14 cellular contexts compared by ENCODE assay signal in the genomic region with DNA sequence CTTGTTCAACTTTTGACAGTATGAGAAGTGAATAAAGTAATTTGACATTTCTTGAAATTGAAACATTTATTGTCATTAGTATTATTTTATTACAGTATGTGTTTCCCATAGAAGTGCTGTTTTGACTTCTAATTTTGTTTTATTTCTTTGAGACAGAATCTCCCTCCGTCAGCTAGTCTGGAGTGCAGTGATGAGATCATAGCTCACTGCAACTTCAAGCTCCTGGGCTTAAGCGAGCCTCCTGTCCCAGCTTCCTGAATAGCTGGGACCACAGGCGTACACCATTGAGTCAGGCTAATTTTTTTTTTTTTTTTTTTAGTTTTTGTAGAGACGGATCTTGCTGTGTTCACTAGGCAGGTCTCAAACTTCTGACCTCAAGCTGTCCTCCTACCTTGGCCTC. TPM values are rescaled to one million over a fixed set of nuclear protein-coding genes. Genes with fewer than 3 reads are reported as not detected.
A peak's percentile ranks its signal among the peaks of the same experiment; 100 is the strongest.
DNase-seq lines count a peak whose midpoint lies in the region; ATAC-seq and TF ChIP-seq lines count a peak whose summit lies in the region.
"Had no signal": no experiment of that assay in that cellular context is flagged by ENCODE, and none has a peak within 500 bp of the region (broad histone marks: within the 10 kb centered on the region; RNA-seq: fewer than 3 reads in every experiment).

No MANE protein-coding gene starts in this region.

- peak overlapping the region; percentile 45 for H3K27ac Mint-ChIP-seq in activated T-cell treated with anti-CD3 and anti-CD28 coated beads, Interleukin-2, amount 50 U/mL, for 24 hours

- H3K27me3 ChIP-seq in Panc1 (ENCODE audit: control insufficient read depth, insufficient read depth, low read length) (no peaks in the 10 kb centered on the region), gastrocnemius medialis (no peaks in the 10 kb centered on the region)

- no peaks in the 10 kb centered on the region; the same call in 1 of the 2 replicates for H3K36me3 ChIP-seq in Panc1 (ENCODE audit: control insufficient read depth, insufficient read depth, low read length)
- no peaks in the 10 kb centered on the region for H3K36me3 ChIP-seq in gastrocnemius medialis

- no peak for TF ChIP-seq CTCF in Panc1 (IDR thresholded peaks at IDR 0.05)
- no peak for TF ChIP-seq CTCF in fibroblast of pulmonary artery (IDR thresholded peaks at IDR 0.05; ENCODE audit: low read length, missing control alignments)
- TF ChIP-seq CTCF in gastrocnemius medialis (IDR thresholded peaks at IDR 0.05 in 4 of 5, conservative IDR thresholded peaks at IDR 0.05 in 1 of 5) = no peak

- ATAC-seq in Panc1 = no peak
- no peak for ATAC-seq in gastrocnemius medialis
- no peak for ATAC-seq in GM18858 (IDR thresholded peaks at IDR 0.05; ENCODE audit: unreplicated experiment)
- ATAC-seq in HG03457 (IDR thresholded peaks at IDR 0.05; ENCODE audit: unreplicated experiment) = no peak
- ATAC-seq: lower lobe of right lung had no signal

- no peak for DNase-seq in activated T-cell treated with anti-CD3 and anti-CD28 coated beads, Interleukin-2, amount 50 U/mL, for 24 hours
- no peak for DNase-seq in activated T-cell treated with anti-CD3 and anti-CD28 coated beads, Interleukin-2, amount 50 U/mL, for 1 hour
- DNase-seq in Panc1 (ENCODE audit: low read depth, low spot score) (no peak), fibroblast of pulmonary artery (ENCODE audit: low read depth) (peak; percentile 48), gastrocnemius medialis (no peak), retina (no peak)
- DNase-seq: activated CD4-positive, alpha-beta T cell treated with anti-CD3 and anti-CD28 coated beads for 4 hours; H9; lower lobe of right lung; NCI-H146; NCI-H82; nucleus accumbens had no signal

- peaks cover 74% of the 10 kb centered on the region for H3K36me3 Mint-ChIP-seq in activated T-cell treated with anti-CD3 and anti-CD28 coated beads, Interleukin-2, amount 50 U/mL, for 24 hours (ENCODE audit: low read depth)

- intact Hi-C loops in Panc1 (cut with micrococcal nuclease; ENCODE audit: unreplicated experiment) (no loop called here), gastrocnemius medialis (cut with DNase I; ENCODE audit: low total_unique reads) (no loop called here)

- TSS peak; percentile 6 for BruUV-seq in Panc1 (replicated peaks; lab: Mats Ljungman, UMichigan)

- H3K27ac ChIP-seq in Panc1 (ENCODE audit: low read length) = no peak overlapping the region
- H3K27ac ChIP-seq in gastrocnemius medialis = peak overlapping the region; percentile 89 to 99 (median 93)
- H3K27ac ChIP-seq: lower lobe of right lung had no signal

- POLR2A ChIA-PET in Panc1 (lab: Charles Lee) = interaction anchor here (0.6 kb wide), 1 partner anchor 19 kb away, joined by 6 read pairs; no protein-coding TSS in a partner anchor

- H3K9me3 ChIP-seq in Panc1 (ENCODE audit: control insufficient read depth, insufficient read depth, low read depth, low read length) (no peaks in the 10 kb centered on the region), gastrocnemius medialis (no peaks in the 10 kb centered on the region)
- H3K9me3 ChIP-seq: lower lobe of right lung had no signal

- CTCF ChIA-PET in Panc1 (lab: Charles Lee) = interaction anchor here (0.7 kb wide), 1 partner anchor 29 kb away, joined by 4 read pairs; no protein-coding TSS in a partner anchor

- in situ Hi-C loops in Panc1 (cut with HindIII; ENCODE audit: low pct_unique_long_range_greater_than_20kb, low sequenced_read_pairs) = no loop called here
- in situ Hi-C loops in gastrocnemius medialis (cut with MboI; ENCODE audit: low sequenced_read_pairs in 4 of 4) = no loop called here

- no peaks in the 10 kb centered on the region for H3K27me3 Mint-ChIP-seq in activated T-cell treated with anti-CD3 and anti-CD28 coated beads, Interleukin-2, amount 50 U/mL, for 24 hours

- H3K9me3 Mint-ChIP-seq in activated T-cell treated with anti-CD3 and anti-CD28 coated beads, Interleukin-2, amount 50 U/mL, for 24 hours = no peaks in the 10 kb centered on the region
- H3K9me3 Mint-ChIP-seq: H9 had no signal

- H3K4me3 Mint-ChIP-seq in activated T-cell treated with anti-CD3 and anti-CD28 coated beads, Interleukin-2, amount 50 U/mL, for 24 hours = no peak overlapping the region
- H3K4me3 Mint-ChIP-seq: H9 had no signal

- no peak overlapping the region for H3K4me3 ChIP-seq in Panc1 (ENCODE audit: low read depth in 2 of 2, low read length in 2 of 2)
- no peak overlapping the region for H3K4me3 ChIP-seq in fibroblast of pulmonary artery (replicated peaks; ENCODE audit: low read depth, low read length)
- no peak overlapping the region for H3K4me3 ChIP-seq in gastrocnemius medialis
- H3K4me3 ChIP-seq: lower lobe of right lung had no signal

- TF ChIP-seq POLR2A in gastrocnemius medialis (IDR thresholded peaks at IDR 0.05) = no peak

- H3K4me1 Mint-ChIP-seq in activated T-cell treated with anti-CD3 and anti-CD28 coated beads, Interleukin-2, amount 50 U/mL, for 24 hours (ENCODE audit: low read depth) = peaks cover 70% of the 10 kb centered on the region

- H3K4me1 ChIP-seq in Panc1 (ENCODE audit: control insufficient read depth, insufficient read depth, low read length) (peaks cover 43% of the 10 kb centered on the region), gastrocnemius medialis (peaks cover 94 to 96% of the 10 kb centered on the region in 2 donors)

RNA-seq across cellular contexts. Expression of a gene that starts 29.2 kb away (rescaled TPM):
- 114 TPM for total RNA-seq in Panc1 (2021; ENCODE audit: unreplicated experiment)
- 54.8 TPM for polyA plus RNA-seq in Panc1 (2012; ENCODE audit: insufficient read length)
- total RNA-seq in gastrocnemius medialis = 100 to 1,000 TPM in 3 of 4 donors, 10 to 100 TPM in 1; 88.2 to 174 (median 146) TPM

RNA-seq across cellular contexts. Expression of a gene that starts 52.7 kb away (rescaled TPM):
- total RNA-seq in Panc1 (2021; ENCODE audit: unreplicated experiment) (18.9 TPM), gastrocnemius medialis (1 to 10 TPM in 1 of 4 donors, under 1 TPM in 3; 0.10 to 1.4 (median 0.46) TPM)
- polyA plus RNA-seq in Panc1 (2012; ENCODE audit: insufficient read length) = 19.9 TPM
